Comparison of ENCODE assay signal across 17 cellular contexts in the genomic region with DNA sequence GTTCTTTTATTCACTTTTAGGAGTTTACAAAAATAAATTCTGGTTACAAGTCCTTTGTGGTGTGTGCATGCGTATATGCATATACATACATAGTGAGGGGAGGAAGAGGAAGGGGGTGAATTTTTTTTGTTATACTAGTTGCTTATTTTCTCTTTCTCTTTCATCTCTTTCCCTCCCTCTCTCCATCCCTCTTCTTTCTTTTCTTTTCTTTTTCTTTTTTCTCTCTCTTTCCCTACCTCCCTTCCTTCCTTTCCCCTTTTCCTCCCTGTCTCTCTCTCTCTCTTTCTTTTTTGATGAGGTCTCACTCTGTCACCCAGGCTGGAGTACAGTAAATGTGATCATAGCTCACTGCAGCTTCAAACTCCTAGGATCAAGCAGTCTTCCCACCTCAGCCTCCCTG. TPM values are rescaled to one million over a fixed set of nuclear protein-coding genes. Genes with fewer than 3 reads are reported as not detected.
A peak's percentile ranks its signal among the peaks of the same experiment; 100 is the strongest.
DNase-seq lines count a peak whose midpoint lies in the region; ATAC-seq lines count a peak whose summit lies in the region.
"Had no signal": no experiment of that assay in that cellular context is flagged by ENCODE, and none has a peak within 500 bp of the region (broad histone marks: within the 10 kb centered on the region; RNA-seq: fewer than 3 reads in every experiment).

No MANE protein-coding gene starts in this region.

- no peak for ATAC-seq in activated T-cell treated with anti-CD3 and anti-CD28 coated beads, Interleukin-2, amount 50 U/mL, for 72 hours (replicated peaks in 1 of 2)
- ATAC-seq in activated CD8-positive, alpha-beta T cell treated with anti-CD3 and anti-CD28 coated beads, Interleukin-2, amount 10 ng/mL, durations not matched to agents 7 days and 5 days, result no peak
- ATAC-seq in memory B cell (ENCODE audit: low read depth), result no peak
- ATAC-seq in stimulated activated naive CD8-positive, alpha-beta T cell treated with anti-CD3 and anti-CD28 coated beads, Interleukin-15, amount 100 ng/mL, for 72 hours, result no peak

- H3K9me3 Mint-ChIP-seq in activated T-cell treated with anti-CD3 and anti-CD28 coated beads, Interleukin-2, amount 50 U/mL, for 72 hours, result no peaks in the 10 kb centered on the region
- no peaks in the 10 kb centered on the region for H3K9me3 Mint-ChIP-seq in activated CD8-positive, alpha-beta T cell treated with anti-CD3 and anti-CD28 coated beads, Interleukin-2, amount 10 ng/mL, durations not matched to agents 7 days and 5 days (ENCODE audit: insufficient read depth)
- no peaks in the 10 kb centered on the region for H3K9me3 Mint-ChIP-seq in memory B cell
- no peaks in the 10 kb centered on the region for H3K9me3 Mint-ChIP-seq in stimulated activated naive CD8-positive, alpha-beta T cell treated with anti-CD3 and anti-CD28 coated beads, Interleukin-15, amount 100 ng/mL, for 72 hours

- H3K27ac Mint-ChIP-seq in activated T-cell treated with anti-CD3 and anti-CD28 coated beads, Interleukin-2, amount 50 U/mL, for 72 hours, result peak overlapping the region; percentile 1
- peak overlapping the region; percentile 58 for H3K27ac Mint-ChIP-seq in activated CD8-positive, alpha-beta T cell treated with anti-CD3 and anti-CD28 coated beads, Interleukin-2, amount 10 ng/mL, durations not matched to agents 7 days and 5 days
- H3K27ac Mint-ChIP-seq in memory B cell, result peak overlapping the region; percentile 5
- peak overlapping the region; percentile 3 to 75 for H3K27ac Mint-ChIP-seq in stimulated activated naive CD8-positive, alpha-beta T cell treated with anti-CD3 and anti-CD28 coated beads, Interleukin-15, amount 100 ng/mL, for 72 hours

- no peaks in the 10 kb centered on the region for H3K27me3 Mint-ChIP-seq in activated T-cell treated with anti-CD3 and anti-CD28 coated beads, Interleukin-2, amount 50 U/mL, for 72 hours (ENCODE audit: low read depth)
- H3K27me3 Mint-ChIP-seq in activated CD8-positive, alpha-beta T cell treated with anti-CD3 and anti-CD28 coated beads, Interleukin-2, amount 10 ng/mL, durations not matched to agents 7 days and 5 days (ENCODE audit: low read depth), result no peaks in the 10 kb centered on the region
- H3K27me3 Mint-ChIP-seq in memory B cell, result no peaks in the 10 kb centered on the region
- no peaks in the 10 kb centered on the region for H3K27me3 Mint-ChIP-seq in stimulated activated naive CD8-positive, alpha-beta T cell treated with anti-CD3 and anti-CD28 coated beads, Interleukin-15, amount 100 ng/mL, for 72 hours

- peaks cover 4 to 17% of the 10 kb centered on the region in 2 donors for H3K36me3 Mint-ChIP-seq in activated T-cell treated with anti-CD3 and anti-CD28 coated beads, Interleukin-2, amount 50 U/mL, for 72 hours (ENCODE audit: insufficient read depth in 2 of 2)
- H3K36me3 Mint-ChIP-seq in activated CD8-positive, alpha-beta T cell treated with anti-CD3 and anti-CD28 coated beads, Interleukin-2, amount 10 ng/mL, durations not matched to agents 7 days and 5 days (ENCODE audit: low read depth), result peaks cover 48% of the 10 kb centered on the region
- peaks cover 10% of the 10 kb centered on the region for H3K36me3 Mint-ChIP-seq in memory B cell

- no peak for DNase-seq in activated T-cell treated with anti-CD3 and anti-CD28 coated beads, Interleukin-2, amount 50 U/mL, for 72 hours
- DNase-seq in activated T-cell treated with anti-CD3 and anti-CD28 coated beads for 4 hours (no peak), memory B cell (ENCODE audit: low spot score in 2 of 2) (no peak), amniotic stem cell (lab: John Stamatoyannopoulos, UW) (no peak), NCI-H2081 treated with DMSO at 0.1 percent for 48 hours (lab: John Stamatoyannopoulos, UW) (no peak)
- DNase-seq in activated CD8-positive, alpha-beta T cell treated with anti-CD3 and anti-CD28 coated beads, Interleukin-2, amount 10 ng/mL, durations not matched to agents 7 days and 5 days, result no peak
- no peak for DNase-seq in stimulated activated naive CD8-positive, alpha-beta T cell treated with anti-CD3 and anti-CD28 coated beads, Interleukin-15, amount 100 ng/mL, for 72 hours
- DNase-seq: ACHN, AML-193, DMS53, GM23248, HCEC 1CT, NCI-H1105 treated with DMSO at 0.1 percent for 48 hours, NCI-H1694 treated with DMSO at 0.1 percent for 48 hours, NCI-H345, NCI-H69, SHP77 had no signal

- H3K4me3 Mint-ChIP-seq in activated T-cell treated with anti-CD3 and anti-CD28 coated beads, Interleukin-2, amount 50 U/mL, for 72 hours, result no peak overlapping the region
- no peak overlapping the region for H3K4me3 Mint-ChIP-seq in activated CD8-positive, alpha-beta T cell treated with anti-CD3 and anti-CD28 coated beads, Interleukin-2, amount 10 ng/mL, durations not matched to agents 7 days and 5 days
- H3K4me3 Mint-ChIP-seq in memory B cell, result no peak overlapping the region
- no peak overlapping the region for H3K4me3 Mint-ChIP-seq in stimulated activated naive CD8-positive, alpha-beta T cell treated with anti-CD3 and anti-CD28 coated beads, Interleukin-15, amount 100 ng/mL, for 72 hours

- POLR2A ChIA-PET in activated CD8-positive, alpha-beta T cell treated with anti-CD3 and anti-CD28 coated beads, Interleukin-2, amount 10 ng/mL, durations not matched to agents 7 days and 5 days (lab: Charles Lee), result no interaction called here

- H3K4me1 Mint-ChIP-seq in activated T-cell treated with anti-CD3 and anti-CD28 coated beads, Interleukin-2, amount 50 U/mL, for 72 hours (ENCODE audit: low read depth), result peaks cover 47% of the 10 kb centered on the region
- H3K4me1 Mint-ChIP-seq in activated CD8-positive, alpha-beta T cell treated with anti-CD3 and anti-CD28 coated beads, Interleukin-2, amount 10 ng/mL, durations not matched to agents 7 days and 5 days (ENCODE audit: low read depth), result peaks cover 38% of the 10 kb centered on the region
- peaks cover 19% of the 10 kb centered on the region for H3K4me1 Mint-ChIP-seq in memory B cell
- H3K4me1 Mint-ChIP-seq in stimulated activated naive CD8-positive, alpha-beta T cell treated with anti-CD3 and anti-CD28 coated beads, Interleukin-15, amount 100 ng/mL, for 72 hours, result peaks cover 40% of the 10 kb centered on the region

- CTCF ChIA-PET in activated CD8-positive, alpha-beta T cell treated with anti-CD3 and anti-CD28 coated beads, Interleukin-2, amount 10 ng/mL, durations not matched to agents 7 days and 5 days (lab: Charles Lee), result interaction anchor here (1.0 to 2.1 kb wide), 4 partner anchors 12 to 81 kb away, joined by 4 to 10 read pairs (median 4); no protein-coding TSS in a partner anchor

RNA-seq across cellular contexts. Expression of a gene that starts 14.1 kb away (rescaled TPM):
- 10 to 100 TPM; 45.6 to 51.3 TPM for total RNA-seq in activated T-cell treated with anti-CD3 and anti-CD28 coated beads, Interleukin-2, amount 50 U/mL, for 72 hours
- total RNA-seq in activated CD8-positive, alpha-beta T cell treated with anti-CD3 and anti-CD28 coated beads, Interleukin-2, amount 10 ng/mL, durations not matched to agents 7 days and 5 days, result 10 to 100 TPM; 62.1 to 64.9 TPM

RNA-seq across cellular contexts. Expression of a gene that starts 30.4 kb away (rescaled TPM):
- 1 to 10 TPM; 6.4 to 8.5 TPM for total RNA-seq in activated T-cell treated with anti-CD3 and anti-CD28 coated beads, Interleukin-2, amount 50 U/mL, for 72 hours
- 1 to 10 TPM; 6.0 to 7.0 TPM for total RNA-seq in activated CD8-positive, alpha-beta T cell treated with anti-CD3 and anti-CD28 coated beads, Interleukin-2, amount 10 ng/mL, durations not matched to agents 7 days and 5 days

RNA-seq across cellular contexts. Expression of a gene that starts 49.8 kb away (rescaled TPM):
- 10 to 100 TPM; 30.2 to 34.0 TPM for total RNA-seq in activated T-cell treated with anti-CD3 and anti-CD28 coated beads, Interleukin-2, amount 50 U/mL, for 72 hours
- total RNA-seq in activated CD8-positive, alpha-beta T cell treated with anti-CD3 and anti-CD28 coated beads, Interleukin-2, amount 10 ng/mL, durations not matched to agents 7 days and 5 days, result 10 to 100 TPM; 48.4 to 49.9 TPM

Comparison
In these comparisons a context has a peak if more than half of its experiments do, and no peak if none do; other contexts are left out.
1. H3K27ac Mint-ChIP-seq: peak in every context shown above with its lines; median percentile 58 in activated CD8-positive, alpha-beta T cell treated with anti-CD3 and anti-CD28 coated beads, Interleukin-2, amount 10 ng/mL, durations not matched to agents 7 days and 5 days; 39 in stimulated activated naive CD8-positive, alpha-beta T cell treated with anti-CD3 and anti-CD28 coated beads, Interleukin-15, amount 100 ng/mL, for 72 hours; 5 in memory B cell; 1 in activated T-cell treated with anti-CD3 and anti-CD28 coated beads, Interleukin-2, amount 50 U/mL, for 72 hours.